ENCODE assay signal across 13 cellular contexts in the genomic region with DNA sequence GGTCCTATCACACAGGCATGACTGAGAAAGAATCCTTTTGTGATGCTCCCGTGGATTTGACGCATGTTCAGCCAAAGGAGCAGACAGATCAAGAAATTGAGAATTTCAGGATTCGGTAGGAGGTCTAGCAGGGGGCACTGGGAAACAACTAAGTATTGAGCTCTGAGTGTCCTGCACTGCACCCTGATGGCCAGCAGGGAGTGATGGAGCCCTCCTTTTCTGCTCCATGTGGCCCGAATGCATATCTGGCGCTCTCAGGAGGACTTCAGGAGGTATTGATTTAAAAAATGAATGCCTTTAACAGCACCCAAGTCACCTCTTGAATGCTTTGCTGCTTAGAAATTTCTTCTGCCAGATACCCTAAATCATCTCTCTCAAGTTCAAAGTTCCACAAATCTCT. TPM values are rescaled to one million over a fixed set of nuclear protein-coding genes. Genes with fewer than 3 reads are reported as not detected.
DNase-seq lines count a peak whose midpoint lies in the region; ATAC-seq and TF ChIP-seq lines count a peak whose summit lies in the region.
"Had no signal": no experiment of that assay in that cellular context is flagged by ENCODE, and none has a peak within 500 bp of the region (broad histone marks: within the 10 kb centered on the region; RNA-seq: fewer than 3 reads in every experiment).

No MANE protein-coding gene starts in this region.

- no peaks in the 10 kb centered on the region for H3K4me1 Mint-ChIP-seq in natural killer cell

- no peak overlapping the region for H3K4me2 ChIP-seq in osteoblast (ENCODE audit: insufficient read depth, low read length)
- H3K4me2 ChIP-seq: A549 had no signal

- H3K36me3 Mint-ChIP-seq in natural killer cell, result no peaks in the 10 kb centered on the region

- no peaks in the 10 kb centered on the region for H3K4me1 ChIP-seq in osteoblast (ENCODE audit: insufficient read depth, low read length)
- H3K4me1 ChIP-seq: A549, sigmoid colon, SJCRH30 had no signal

- no peak overlapping the region for H3K27ac ChIP-seq in osteoblast (ENCODE audit: low read depth, low read length)
- H3K27ac ChIP-seq: A549, epithelial cell of prostate, sigmoid colon, SJCRH30 had no signal

- no peaks in the 10 kb centered on the region for H3K27me3 ChIP-seq in osteoblast (ENCODE audit: insufficient read depth, low read length)
- H3K27me3 ChIP-seq: sigmoid colon, SJCRH30 had no signal

- DNase-seq in NCI-H82 (lab: John Stamatoyannopoulos, UW) (peak; percentile 34), NCI-H82 treated with DMSO at 0.1 percent for 48 hours (lab: John Stamatoyannopoulos, UW; ENCODE audit: unreplicated experiment) (no peak), osteoblast (ENCODE audit: insufficient read length, low spot score, missing footprints) (no peak), natural killer cell (no peak)
- DNase-seq: sigmoid colon had no signal

- TF ChIP-seq CTCF in osteoblast (IDR thresholded peaks at IDR 0.05; ENCODE audit: extremely low read depth, low read depth, low read length) (peak; percentile 9), natural killer cell (IDR thresholded peaks at IDR 0.05) (no peak)

- H3K27ac Mint-ChIP-seq in natural killer cell, result no peak overlapping the region

- H3K9me3 Mint-ChIP-seq in natural killer cell, result peaks cover 0 to 2% of the 10 kb centered on the region in 2 donors

- H3K4me3 Mint-ChIP-seq in natural killer cell, result no peak overlapping the region

- no peaks in the 10 kb centered on the region for H3K27me3 Mint-ChIP-seq in natural killer cell (ENCODE audit: low read depth in 2 of 2)

- no peaks in the 10 kb centered on the region for H3K79me2 ChIP-seq in osteoblast (ENCODE audit: insufficient read depth, low read length)

- intact Hi-C loops in natural killer cell (cut with micrococcal nuclease), result no loop called here

- H4K20me1 ChIP-seq in osteoblast (ENCODE audit: insufficient read depth, low read length), result no peaks in the 10 kb centered on the region

- no peak overlapping the region for H2AFZ ChIP-seq in osteoblast (ENCODE audit: low read length)

- no peaks in the 10 kb centered on the region for H3K9me3 ChIP-seq in osteoblast (ENCODE audit: low read depth, low read length)
- H3K9me3 ChIP-seq: A549, sigmoid colon, SJCRH30 had no signal

- H3K4me3 ChIP-seq in osteoblast (ENCODE audit: insufficient read depth, low read length), result no peak overlapping the region
- H3K4me3 ChIP-seq: A549, sigmoid colon, SJCRH30 had no signal

- ATAC-seq in HG03342 (IDR thresholded peaks at IDR 0.05; ENCODE audit: unreplicated experiment), result peak; percentile 52
- ATAC-seq in SK-N-SH treated with all-trans-retinoic acid at 6 μM for 48 hours, result peak; percentile 69
- ATAC-seq in HG03354 (IDR thresholded peaks at IDR 0.05; ENCODE audit: poor library complexity, severe bottlenecking, unreplicated experiment), result no peak
- ATAC-seq in natural killer cell, result no peak
- ATAC-seq in GM19467 (IDR thresholded peaks at IDR 0.05; ENCODE audit: unreplicated experiment), result no peak
- ATAC-seq: activated CD4-positive, CD25-positive, alpha-beta regulatory T cell treated with anti-CD3 and anti-CD28 coated beads, Interleukin-2, amount 50 U/mL, for 24 hours had no signal

- H3K36me3 ChIP-seq in osteoblast (ENCODE audit: insufficient read depth, low read length), result no peaks in the 10 kb centered on the region
- H3K36me3 ChIP-seq: SJCRH30 had no signal

TF ChIP-seq in SK-N-SH treated with all-trans-retinoic acid at 6 μM for 48 hours, 23 proteins besides CTCF, POLR2A, EP300 and RAD21:
- TF ChIP-seq TCF4 (CRISPR knock-in tag; IDR thresholded peaks at IDR 0.05; ENCODE audit: borderline replicate concordance) (no peak), ZC3H10 (CRISPR knock-in tag; IDR thresholded peaks at IDR 0.05) (no peak), ZNF70 (CRISPR knock-in tag; IDR thresholded peaks at IDR 0.05) (no peak), ISL1 (CRISPR knock-in tag; IDR thresholded peaks at IDR 0.05) (no peak), OSR1 (CRISPR knock-in tag; IDR thresholded peaks at IDR 0.05) (no peak)

RNA-seq across cellular contexts. Expression of a gene that starts 58.0 kb away (rescaled TPM):
- total RNA-seq in osteoblast, result 5.4 and 12.4 TPM in 2 replicates
- 10 to 100 TPM in 1 of 3 donors, 1 to 10 TPM in 2; 7.7 to 11.4 (median 9.8) TPM for total RNA-seq in natural killer cell

Comparison
In these comparisons a context has a peak if more than half of its experiments do, and no peak if none do; other contexts are left out.
1. ATAC-seq: peak in HG03342 (single experiment) and SK-N-SH treated with all-trans-retinoic acid at 6 μM for 48 hours (single experiment); none in HG03354 (single experiment), natural killer cell (0 of 3) and GM19467 (single experiment).